16 cellular contexts compared by ENCODE assay signal in the genomic region with DNA sequence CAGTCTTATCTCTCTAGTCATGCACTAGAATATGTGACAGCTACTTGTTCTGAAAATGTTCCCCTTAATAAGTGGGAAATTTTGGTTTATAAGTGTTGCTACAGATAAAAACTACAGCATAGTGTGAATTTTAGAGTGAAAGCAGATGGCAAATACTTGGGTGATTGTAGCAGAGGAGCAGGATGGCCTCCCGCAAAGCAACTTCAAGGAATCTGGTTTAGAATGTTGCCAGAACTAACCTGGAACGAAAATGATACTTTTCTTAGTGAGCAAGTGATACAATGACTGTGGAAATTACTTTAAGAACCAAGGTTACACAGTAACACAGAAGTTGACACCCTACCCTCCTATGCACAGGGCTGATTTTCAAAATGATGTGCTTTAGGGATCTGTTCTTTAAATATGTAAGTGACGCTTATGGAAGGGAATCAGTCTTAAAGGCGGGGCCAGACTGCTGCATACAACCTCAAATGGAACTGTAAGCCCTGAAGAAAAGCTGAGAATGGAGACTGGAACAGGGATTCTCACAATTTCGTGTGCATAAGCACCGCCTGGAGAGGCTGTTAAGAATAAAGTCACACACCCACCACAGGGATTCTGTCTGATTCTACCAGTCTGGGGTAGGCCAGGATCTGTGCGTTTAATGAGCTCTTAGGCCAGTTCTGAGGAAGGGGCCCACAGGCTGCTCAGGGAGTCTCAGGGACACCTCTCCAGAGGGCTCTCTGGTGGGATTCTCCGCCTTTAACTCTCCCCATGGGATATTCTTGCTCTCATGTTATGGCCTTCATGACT.
A peak's percentile ranks its signal among the peaks of the same experiment; 100 is the strongest.
DNase-seq lines count a peak whose midpoint lies in the region; ATAC-seq and TF ChIP-seq lines count a peak whose summit lies in the region.
"Had no signal": no experiment of that assay in that cellular context is flagged by ENCODE, and none has a peak within 500 bp of the region (broad histone marks: within the 10 kb centered on the region; RNA-seq: fewer than 3 reads in every experiment).

No MANE protein-coding gene starts in this region.

- CTCF ChIA-PET in activated CD4-positive, alpha-beta T cell treated with anti-CD3 and anti-CD28 coated beads, Interleukin-2, amount 10 ng/mL, durations not matched to agents 7 days and 5 days (lab: Charles Lee), result interaction anchor here (1.2 to 3.0 kb wide), 4 partner anchors 12 to 93 kb away, joined by 3 to 10 read pairs (median 6); no protein-coding TSS in a partner anchor

- H3K36me3 Mint-ChIP-seq in activated CD4-positive, alpha-beta T cell treated with anti-CD3 and anti-CD28 coated beads, Interleukin-2, amount 10 ng/mL, durations not matched to agents 7 days and 5 days (ENCODE audit: low read depth), result peaks cover 44% of the 10 kb centered on the region
- H3K36me3 Mint-ChIP-seq in activated naive CD8-positive, alpha-beta T cell treated with anti-CD3 and anti-CD28 coated beads for 36 hours, result peaks cover 71% of the 10 kb centered on the region
- no peaks in the 10 kb centered on the region for H3K36me3 Mint-ChIP-seq in glutamatergic neuron (ENCODE audit: unreplicated experiment)

- peaks cover 0 to 3% (median 0%) of the 10 kb centered on the region in 5 donors for H3K9me3 ChIP-seq in subcutaneous abdominal adipose tissue (ENCODE audit: control insufficient read depth in 5 of 5, low read length in 5 of 5)
- H3K9me3 ChIP-seq: left lung had no signal

- no peaks in the 10 kb centered on the region for H3K27me3 Mint-ChIP-seq in activated CD4-positive, alpha-beta T cell treated with anti-CD3 and anti-CD28 coated beads, Interleukin-2, amount 10 ng/mL, durations not matched to agents 7 days and 5 days
- H3K27me3 Mint-ChIP-seq in activated naive CD8-positive, alpha-beta T cell treated with anti-CD3 and anti-CD28 coated beads for 36 hours, result no peaks in the 10 kb centered on the region
- H3K27me3 Mint-ChIP-seq in glutamatergic neuron (ENCODE audit: unreplicated experiment), result peaks cover 8% of the 10 kb centered on the region

- no peak for TF ChIP-seq POLR2A in GM18505 (IDR thresholded peaks at IDR 0.05; ENCODE audit: borderline replicate concordance, extremely low read depth, insufficient read depth, insufficient read length)

- POLR2A ChIA-PET in activated CD4-positive, alpha-beta T cell treated with anti-CD3 and anti-CD28 coated beads, Interleukin-2, amount 10 ng/mL, durations not matched to agents 7 days and 5 days (lab: Charles Lee), result interaction anchor here (0.7 kb wide), 1 partner anchor 16 kb away, joined by 3 read pairs; no protein-coding TSS in a partner anchor

- H3K4me3 ChIP-seq in subcutaneous abdominal adipose tissue (ENCODE audit: low read depth in 1 of 5, low read length in 5 of 5), result no peak overlapping the region
- H3K4me3 ChIP-seq: left lung had no signal

- H3K4me1 Mint-ChIP-seq in activated CD4-positive, alpha-beta T cell treated with anti-CD3 and anti-CD28 coated beads, Interleukin-2, amount 10 ng/mL, durations not matched to agents 7 days and 5 days, result peaks cover 85% of the 10 kb centered on the region
- peaks cover 84% of the 10 kb centered on the region for H3K4me1 Mint-ChIP-seq in activated naive CD8-positive, alpha-beta T cell treated with anti-CD3 and anti-CD28 coated beads for 36 hours
- peaks cover 58% of the 10 kb centered on the region for H3K4me1 Mint-ChIP-seq in glutamatergic neuron (ENCODE audit: low read depth, unreplicated experiment)

- H3K36me3 ChIP-seq in subcutaneous abdominal adipose tissue (ENCODE audit: control insufficient read depth in 5 of 5, insufficient read depth in 5 of 5, low read length in 5 of 5), result peaks cover 0 to 5% (median 0%) of the 10 kb centered on the region in 5 donors
- H3K36me3 ChIP-seq: left lung had no signal

- no peak overlapping the region for H3K9ac ChIP-seq in subcutaneous abdominal adipose tissue (ENCODE audit: low read length in 5 of 5)

- no peak for ATAC-seq in GM18505 (IDR thresholded peaks at IDR 0.05; ENCODE audit: unreplicated experiment)
- ATAC-seq: esophagus mucosa, left lung had no signal

- peaks cover 3% of the 10 kb centered on the region for H3K9me3 Mint-ChIP-seq in activated CD4-positive, alpha-beta T cell treated with anti-CD3 and anti-CD28 coated beads, Interleukin-2, amount 10 ng/mL, durations not matched to agents 7 days and 5 days
- H3K9me3 Mint-ChIP-seq in activated naive CD8-positive, alpha-beta T cell treated with anti-CD3 and anti-CD28 coated beads for 36 hours, result peaks cover 9% of the 10 kb centered on the region
- H3K9me3 Mint-ChIP-seq in glutamatergic neuron (ENCODE audit: unreplicated experiment), result peaks cover 13% of the 10 kb centered on the region

- H3K27ac ChIP-seq in subcutaneous abdominal adipose tissue (ENCODE audit: low read depth, low read length), result peak overlapping the region; percentile 47

- peaks cover 0 to 34% (median 21%) of the 10 kb centered on the region in 5 donors for H3K4me1 ChIP-seq in subcutaneous abdominal adipose tissue (ENCODE audit: control insufficient read depth in 5 of 5, insufficient read depth in 5 of 5, low read length in 5 of 5)

- H3K4me3 Mint-ChIP-seq in activated CD4-positive, alpha-beta T cell treated with anti-CD3 and anti-CD28 coated beads, Interleukin-2, amount 10 ng/mL, durations not matched to agents 7 days and 5 days, result no peak overlapping the region
- H3K4me3 Mint-ChIP-seq in activated naive CD8-positive, alpha-beta T cell treated with anti-CD3 and anti-CD28 coated beads for 36 hours, result no peak overlapping the region
- H3K4me3 Mint-ChIP-seq in glutamatergic neuron (ENCODE audit: unreplicated experiment), result peak overlapping the region; percentile 6

- H3K27me3 ChIP-seq in subcutaneous abdominal adipose tissue (ENCODE audit: control insufficient read depth in 5 of 5, insufficient read depth in 4 of 5, low read length in 5 of 5), result no peaks in the 10 kb centered on the region
- H3K27me3 ChIP-seq: left lung had no signal

- H3K27ac Mint-ChIP-seq in activated CD4-positive, alpha-beta T cell treated with anti-CD3 and anti-CD28 coated beads, Interleukin-2, amount 10 ng/mL, durations not matched to agents 7 days and 5 days, result peak overlapping the region; percentile 68
- peak overlapping the region; percentile 78 for H3K27ac Mint-ChIP-seq in activated naive CD8-positive, alpha-beta T cell treated with anti-CD3 and anti-CD28 coated beads for 36 hours
- no peak overlapping the region for H3K27ac Mint-ChIP-seq in glutamatergic neuron (ENCODE audit: unreplicated experiment)

- no peak for TF ChIP-seq CTCF in glutamatergic neuron (IDR thresholded peaks at IDR 0.05; ENCODE audit: partially characterized antibody, unreplicated experiment)

- no peak for DNase-seq in activated CD4-positive, alpha-beta T cell treated with anti-CD3 and anti-CD28 coated beads, Interleukin-2, amount 10 ng/mL, durations not matched to agents 7 days and 5 days
- DNase-seq in activated CD4-positive, alpha-beta T cell treated with anti-CD3 and anti-CD28 coated beads for 1 hour, result no peak
- no peak for DNase-seq in activated naive CD8-positive, alpha-beta T cell treated with anti-CD3 and anti-CD28 coated beads for 36 hours
- DNase-seq in glutamatergic neuron (no peak), activated gamma-delta T cell (lab: John Stamatoyannopoulos, UW) (no peak), NCI-H2107 treated with DMSO at 0.1 percent for 48 hours (lab: John Stamatoyannopoulos, UW; ENCODE audit: unreplicated experiment) (no peak)
- DNase-seq: activated naive CD4-positive, alpha-beta T cell; Calu3; cerebellar nuclear complex; left lung; NK-92 treated with Interleukin-12 subunit alpha and Interleukin-12 subunit beta, amount 100 ng/mL, for 24 hours; right cardiac atrium; stimulated activated CD4-positive, alpha-beta T cell treated with anti-CD3 and anti-CD28 coated beads, Interleukin-2, amount 100 ng/mL, for 48 hours had no signal
